Comparison of ENCODE assay signal across 1 cellular context in genomic region chr3:52443268-52443610, GRCh38.
TF ChIP-seq lines count a peak whose summit lies in the region.

No MANE protein-coding gene starts in this region.

TF ChIP-seq in H1, 55 proteins besides CTCF, POLR2A, EP300 and RAD21:
- TF ChIP-seq CHD7 (IDR thresholded peaks at IDR 0.05; ENCODE audit: insufficient replicate concordance, low read length) (no peak), CHD2 (IDR thresholded peaks at IDR 0.05; ENCODE audit: low read length) (no peak), CREB1 (IDR thresholded peaks at IDR 0.05) (no peak), KDM5A (IDR thresholded peaks at IDR 0.05; ENCODE audit: low read length) (no peak), JUND (IDR thresholded peaks at IDR 0.05; ENCODE audit: low read length) (no peak)
